8 cellular contexts compared by ENCODE assay signal in the genomic region with DNA sequence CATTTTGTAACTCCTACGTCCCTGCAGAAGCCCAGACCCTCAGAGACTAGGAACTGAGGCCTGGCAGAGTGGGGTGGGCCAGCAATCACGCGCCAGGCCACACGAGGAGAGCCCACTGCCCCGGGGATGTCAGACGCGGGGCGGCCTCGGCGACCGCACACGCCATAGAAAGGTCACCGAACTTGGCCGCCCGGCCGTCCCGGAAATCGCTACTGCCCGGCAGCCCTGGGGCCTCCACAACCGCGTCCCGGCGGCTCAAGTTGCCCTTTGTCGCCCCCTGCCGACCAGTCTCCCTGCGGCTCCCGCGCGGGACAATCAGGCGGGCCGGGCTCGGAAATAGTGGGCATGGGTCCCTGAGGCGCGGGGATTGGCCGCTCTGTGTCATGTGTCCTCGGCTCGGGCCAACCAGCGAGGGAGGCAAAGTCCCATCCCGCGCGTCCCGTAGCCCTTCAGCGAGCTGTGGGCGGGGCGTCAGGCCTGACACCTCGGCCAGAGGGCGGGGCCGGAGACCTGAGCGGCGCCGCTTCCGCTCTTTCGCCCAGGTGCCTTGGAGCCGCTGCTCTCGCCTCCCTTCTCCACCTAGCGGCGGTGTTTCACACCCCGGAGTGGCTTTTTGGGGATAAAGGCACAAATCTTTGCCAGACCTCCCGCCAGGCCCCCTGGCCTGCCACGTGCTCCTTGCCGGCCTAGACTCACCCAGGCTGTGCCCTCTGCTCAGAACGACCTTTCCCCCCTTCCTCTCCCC. TPM values are rescaled to one million over a fixed set of nuclear protein-coding genes. Genes with fewer than 3 reads are reported as not detected.
DNase-seq lines count a peak whose midpoint lies in the region; ATAC-seq, FAIRE-seq and TF ChIP-seq lines count a peak whose summit lies in the region.

No MANE protein-coding gene starts in this region.

- no peaks in the 10 kb centered on the region for H3K36me3 Mint-ChIP-seq in Caco-2 (ENCODE audit: insufficient read depth, unreplicated experiment)
- H3K36me3 Mint-ChIP-seq in activated CD8-positive, alpha-beta memory T cell treated with anti-CD3 and anti-CD28 coated beads, Interleukin-2, amount 10 ng/mL, durations not matched to agents 7 days and 5 days: no peaks in the 10 kb centered on the region

- H3K9me3 ChIP-seq in Caco-2 (no peaks in the 10 kb centered on the region), H1 (ENCODE audit: insufficient read depth in 2 of 2, low read depth in 1 of 2, low read length in 1 of 2) (no peaks in the 10 kb centered on the region)

- H3K4me1 Mint-ChIP-seq in Caco-2 (ENCODE audit: low read depth, unreplicated experiment): peaks cover 6% of the 10 kb centered on the region
- H3K4me1 Mint-ChIP-seq in activated CD8-positive, alpha-beta memory T cell treated with anti-CD3 and anti-CD28 coated beads, Interleukin-2, amount 10 ng/mL, durations not matched to agents 7 days and 5 days: peaks cover 15% of the 10 kb centered on the region

- H3K4me3 ChIP-seq in Caco-2 (ENCODE audit: low read depth, low read length) (peak overlapping the region; percentile 36), H1 (ENCODE audit: extremely low read depth in 1 of 4, insufficient read depth in 2 of 4, low read depth in 3 of 4, low read length in 4 of 4) (peak overlapping the region in 3 of 4 experiments; percentile 29 to 45 (median 42); a peak in 6 of 8 replicates)

- H2AK5ac ChIP-seq in H1 (ENCODE audit: low read depth, low read length): no peak overlapping the region

- no peak overlapping the region for H2BK120ac ChIP-seq in H1 (replicated peaks; ENCODE audit: low read depth, low read length)

- peak overlapping the region; percentile 37 for H4K91ac ChIP-seq in H1 (replicated peaks; ENCODE audit: insufficient read length, low read length)

- peak overlapping the region; percentile 45 for H4K5ac ChIP-seq in H1 (ENCODE audit: insufficient read length, low read depth, low read length)

- peak overlapping the region; percentile 84 for H4K8ac ChIP-seq in H1 (ENCODE audit: extremely low read depth, insufficient read depth, low read length)

- H2AFZ ChIP-seq in H1 (ENCODE audit: low read length): peak overlapping the region; percentile 58

- H2BK15ac ChIP-seq in H1 (ENCODE audit: low read length): peak overlapping the region; percentile 61; the same call in 1 of the 2 replicates

- H3K14ac ChIP-seq in H1 (ENCODE audit: insufficient read length): no peak overlapping the region

- no peak for TF ChIP-seq EP300 in H1 (IDR thresholded peaks at IDR 0.05; ENCODE audit: borderline replicate concordance in 1 of 2, low read depth in 2 of 2, low read length in 2 of 2)

- no peaks in the 10 kb centered on the region for H3K27me3 Mint-ChIP-seq in Caco-2 (ENCODE audit: insufficient read depth, unreplicated experiment)
- no peaks in the 10 kb centered on the region for H3K27me3 Mint-ChIP-seq in activated CD8-positive, alpha-beta memory T cell treated with anti-CD3 and anti-CD28 coated beads, Interleukin-2, amount 10 ng/mL, durations not matched to agents 7 days and 5 days

- peak overlapping the region in 1 of 2 experiments; percentile 66; a peak in 3 of 4 replicates for H3K4me2 ChIP-seq in H1 (ENCODE audit: insufficient read depth in 1 of 2, low read depth in 2 of 2, low read length in 2 of 2)

- BruUV-seq in Caco-2 (replicated peaks; lab: Mats Ljungman, UMichigan): no TSS peak

- peak; percentile 61 to 75 for TF ChIP-seq RAD21 in H1 (IDR thresholded peaks at IDR 0.05 in 1 of 2, conservative IDR thresholded peaks at IDR 0.05 in 1 of 2; ENCODE audit: low read depth in 2 of 2, low read length in 2 of 2)

- H3K4ac ChIP-seq in H1 (replicated peaks; ENCODE audit: insufficient read length, low read depth, low read length): peak overlapping the region; percentile 44

- no peaks in the 10 kb centered on the region for H3K27me3 ChIP-seq in Caco-2 (replicated peaks; ENCODE audit: control insufficient read depth, insufficient read depth, low read length)
- no peaks in the 10 kb centered on the region for H3K27me3 ChIP-seq in H1 (replicated peaks in 1 of 4; ENCODE audit: control insufficient read depth in 3 of 4, extremely low read depth in 1 of 4, insufficient read depth in 3 of 4, low read length in 3 of 4)

- H3K18ac ChIP-seq in H1 (ENCODE audit: extremely low read depth, low read length): peak overlapping the region; percentile 99

- intact Hi-C loops in Caco-2 (cut with micrococcal nuclease; ENCODE audit: unreplicated experiment): loop anchor here (1.0 to 5.0 kb wide), 9 partner anchors 22 to 211 kb away; partner anchors contain the start of gene WDR25

- TF ChIP-seq CTCF in Caco-2 (IDR thresholded peaks at IDR 0.05; ENCODE audit: insufficient read depth in 1 of 2, low read depth in 1 of 2, low read length in 1 of 2, severe bottlenecking in 1 of 2, unreplicated experiment in 1 of 2): peak; percentile 72 to 82
- peak; percentile 58 to 82 (median 80) for TF ChIP-seq CTCF in H1 (IDR thresholded peaks at IDR 0.05; ENCODE audit: control extremely low read depth in 1 of 3, insufficient read depth in 1 of 3, low read depth in 1 of 3, low read length in 3 of 3)

- DNase-seq in Caco-2 (peak; percentile 99), HT1080 (ENCODE audit: low read depth) (peak; percentile 97), NOMO-1 (lab: John Stamatoyannopoulos, UW; ENCODE audit: unreplicated experiment in 2 of 2) (peak; percentile 99), H1 (ENCODE audit: low read depth in 1 of 2, low spot score in 2 of 2) (peak; percentile 98 to 100), mesenteric fat pad (ENCODE audit: low spot score) (peak; percentile 100)
- peak; percentile 100 for DNase-seq in activated CD8-positive, alpha-beta memory T cell treated with anti-CD3 and anti-CD28 coated beads, Interleukin-2, amount 10 ng/mL, durations not matched to agents 7 days and 5 days
- peak; percentile 98 for DNase-seq in stimulated activated CD8-positive, alpha-beta memory T cell treated with anti-CD3 and anti-CD28 coated beads, Interleukin-15, amount 100 ng/mL, for 24 hours (ENCODE audit: low read depth)

- ATAC-seq in GM21360 (IDR thresholded peaks at IDR 0.05; ENCODE audit: unreplicated experiment): peak; percentile 98
- peak; percentile 100 for ATAC-seq in activated CD8-positive, alpha-beta memory T cell treated with anti-CD3 and anti-CD28 coated beads, Interleukin-2, amount 10 ng/mL, durations not matched to agents 7 days and 5 days

- H2BK12ac ChIP-seq in H1 (ENCODE audit: low read depth, low read length): peak overlapping the region; percentile 3; the same call in 1 of the 2 replicates

- 4% methylated on average over 47 of the region's 62 CpGs; no CpG with 5 or more reads in 1 of the 2 experiments for WGBS in H1 (ENCODE audit: extremely low coverage in 1 of 2, insufficient coverage in 1 of 2, insufficient read length in 1 of 2, insufficient replicate concordance in 2 of 2, low coverage in 1 of 2, low lambda C conversion rate in 2 of 2, missing lambda C conversion rate in 1 of 2), 2 experiments

- CTCF ChIA-PET in Caco-2 (lab: Charles Lee): interaction anchor here (0.5 to 2.2 kb wide), 30 partner anchors 9 to 293 kb away, joined by 3 to 27 read pairs (median 4); partner anchors contain the start of gene DEGS2
- CTCF ChIA-PET in activated CD8-positive, alpha-beta memory T cell treated with anti-CD3 and anti-CD28 coated beads, Interleukin-2, amount 10 ng/mL, durations not matched to agents 7 days and 5 days (lab: Charles Lee): interaction anchor here (0.7 to 6.6 kb wide), 77 partner anchors 9 to 588 kb away, joined by 3 to 56 read pairs (median 5); partner anchors contain the start of genes CYP46A1, DEGS2 and EVL
- CTCF ChIA-PET in H1 (lab: Charles Lee; ENCODE audit: partially characterized antibody): interaction anchor here (0.6 to 3.8 kb wide), 32 partner anchors 10 to 446 kb away, joined by 3 to 30 read pairs (median 5); partner anchors contain the start of gene DEGS2

- H3K4me1 ChIP-seq in Caco-2: peaks cover 10% of the 10 kb centered on the region
- peaks cover 4 to 12% (median 8%) of the 10 kb centered on the region in 4 experiments; a peak in 6 of 7 replicates for H3K4me1 ChIP-seq in H1 (replicated peaks in 1 of 4; ENCODE audit: control insufficient read depth in 3 of 4, insufficient read depth in 4 of 4, low read length in 3 of 4)

- H3K9ac ChIP-seq in H1 (replicated peaks in 1 of 4; ENCODE audit: extremely low read depth in 1 of 4, low read depth in 3 of 4, low read length in 3 of 4): peak overlapping the region in 2 of 4 experiments; percentile 42 to 48; a peak in 2 of 7 replicates

- FAIRE-seq in H1 (lab: Jason Lieb, UNC): no peak

- no peak overlapping the region for H2BK20ac ChIP-seq in H1 (ENCODE audit: low read length)

- H3K23ac ChIP-seq in H1 (ENCODE audit: insufficient read length): no peak overlapping the region

- H4K20me1 ChIP-seq in H1 (replicated peaks in 1 of 2; ENCODE audit: control insufficient read depth in 1 of 2, insufficient read depth in 2 of 2, low read length in 2 of 2): no peaks in the 10 kb centered on the region

- no peaks in the 10 kb centered on the region for H3K9me3 Mint-ChIP-seq in Caco-2 (ENCODE audit: unreplicated experiment)
- no peaks in the 10 kb centered on the region for H3K9me3 Mint-ChIP-seq in activated CD8-positive, alpha-beta memory T cell treated with anti-CD3 and anti-CD28 coated beads, Interleukin-2, amount 10 ng/mL, durations not matched to agents 7 days and 5 days (ENCODE audit: low read depth)

- peak in 1 of 2 experiments; percentile 71; a peak in 1 of 3 replicates for TF ChIP-seq POLR2A in H1 (IDR thresholded peaks at IDR 0.05; ENCODE audit: control extremely low read depth in 1 of 2, low read depth in 2 of 2, low read length in 2 of 2)

- no peak overlapping the region for H3K56ac ChIP-seq in H1 (replicated peaks; ENCODE audit: insufficient read length, low read depth, low read length)

- no peak overlapping the region for H3K27ac ChIP-seq in H1 (ENCODE audit: low read depth, low read length)

- no peaks in the 10 kb centered on the region for H3K79me1 ChIP-seq in H1 (ENCODE audit: low read depth, low read length)

- H3K36me3 ChIP-seq in Caco-2 (ENCODE audit: control insufficient read depth, insufficient read depth, low read length) (no peaks in the 10 kb centered on the region), H1 (ENCODE audit: control insufficient read depth in 2 of 4, insufficient read depth in 4 of 4, low read length in 3 of 4) (no peaks in the 10 kb centered on the region)

- H3K27ac Mint-ChIP-seq in Caco-2 (ENCODE audit: unreplicated experiment): peak overlapping the region; percentile 86
- H3K27ac Mint-ChIP-seq in activated CD8-positive, alpha-beta memory T cell treated with anti-CD3 and anti-CD28 coated beads, Interleukin-2, amount 10 ng/mL, durations not matched to agents 7 days and 5 days: peak overlapping the region; percentile 90

- peak overlapping the region; percentile 44; the same call in 1 of the 2 replicates for H2BK5ac ChIP-seq in H1 (ENCODE audit: low read depth, low read length)

- POLR2A ChIA-PET in Caco-2 (lab: Charles Lee) (interaction anchor here (0.6 to 1.6 kb wide), 8 partner anchors 12 to 712 kb away, joined by 3 to 11 read pairs (median 6); partner anchors contain the start of genes CCNK and SETD3), H1 (lab: Charles Lee; ENCODE audit: partially characterized antibody) (interaction anchor here (0.6 to 1.1 kb wide), 4 partner anchors 8 to 44 kb away, joined by 3 to 6 read pairs (median 4); no protein-coding TSS in a partner anchor)

- H3K4me3 Mint-ChIP-seq in Caco-2 (ENCODE audit: unreplicated experiment): peak overlapping the region; percentile 71
- H3K4me3 Mint-ChIP-seq in activated CD8-positive, alpha-beta memory T cell treated with anti-CD3 and anti-CD28 coated beads, Interleukin-2, amount 10 ng/mL, durations not matched to agents 7 days and 5 days: peak overlapping the region; percentile 58

- H3K23me2 ChIP-seq in H1 (ENCODE audit: low read depth, low read length): no peaks in the 10 kb centered on the region

- H3K79me2 ChIP-seq in H1 (ENCODE audit: control insufficient read depth in 1 of 2, insufficient read depth in 2 of 2, low read length in 2 of 2): no peaks in the 10 kb centered on the region

RNA-seq across cellular contexts. Expression of gene DEGS2, which starts 33.4 kb away (rescaled TPM):
- total RNA-seq in Caco-2 (2022) (3.8 and 5.1 TPM in 2 replicates), mesenteric fat pad (0.45 TPM)
- total RNA-seq in HT1080 (2014; rRNA removed; shearing (Covaris generic)): not detected in 2 replicates
- polyA plus RNA-seq in HT1080 (2015; cell fraction: cytosol; rRNA removed): not detected in 2 replicates
- polyA plus RNA-seq in HT1080 (2015; cell fraction: nucleus; rRNA removed): 0.04 TPM in 1 of 2 replicates, not detected in the other
- not detected for total RNA-seq in activated CD8-positive, alpha-beta memory T cell treated with anti-CD3 and anti-CD28 coated beads, Interleukin-2, amount 10 ng/mL, durations not matched to agents 7 days and 5 days
- total RNA-seq in H1 (2021; fragmentation: NEBNext Ultra II Directional; extraction: Animal tissue kit (Norgen Biotek cat#: 25700)): 0.61 and 0.94 TPM in 2 replicates
- polyA plus RNA-seq in H1 (2011; rRNA removed): 0.60 and 0.82 TPM in 2 replicates
- 0.37 TPM for polyA plus RNA-seq in H1 (2011; cell fraction: cytosol; rRNA removed)
- 1.0 TPM for polyA plus RNA-seq in H1 (2011; cell fraction: nucleus; rRNA removed)
- polyA plus RNA-seq in H1 (2012, experiment 1 of 2): 0.39 to 1.5 TPM (median 0.71 TPM) in 4 replicates
- 1.3 TPM for polyA plus RNA-seq in H1 (2012, experiment 2 of 2)
- 0.61 TPM for polyA plus RNA-seq in H1 (2013, experiment 1 of 2)
- 0.55 TPM for polyA plus RNA-seq in H1 (2013, experiment 2 of 2)
- 0.07 and 0.19 TPM in 2 replicates for polyA minus RNA-seq in H1 (2011; rRNA and poly(A)+ RNA removed)
- not detected for polyA minus RNA-seq in H1 (2011; cell fraction: cytosol; rRNA and poly(A)+ RNA removed)
- polyA minus RNA-seq in H1 (2011; cell fraction: nucleus; rRNA and poly(A)+ RNA removed): 1.5 TPM

RNA-seq across cellular contexts. Expression of gene YY1, which starts 46.1 kb away (rescaled TPM):
- 91.0 and 94.1 TPM in 2 replicates for total RNA-seq in Caco-2 (2022)
- 50.4 and 53.5 TPM in 2 replicates for total RNA-seq in HT1080 (2014; rRNA removed; shearing (Covaris generic))
- polyA plus RNA-seq in HT1080 (2015; cell fraction: cytosol; rRNA removed): 37.7 and 44.2 TPM in 2 replicates
- polyA plus RNA-seq in HT1080 (2015; cell fraction: nucleus; rRNA removed): 47.6 and 53.6 TPM in 2 replicates
- 100 to 1,000 TPM in 1 of 2 experiments, 10 to 100 TPM in 1; 85.3 to 116 TPM for total RNA-seq in activated CD8-positive, alpha-beta memory T cell treated with anti-CD3 and anti-CD28 coated beads, Interleukin-2, amount 10 ng/mL, durations not matched to agents 7 days and 5 days
- total RNA-seq in H1 (2021; fragmentation: NEBNext Ultra II Directional; extraction: Animal tissue kit (Norgen Biotek cat#: 25700)): 106 and 119 TPM in 2 replicates
- 26.4 and 27.0 TPM in 2 replicates for polyA plus RNA-seq in H1 (2011; rRNA removed)
- 40.1 TPM for polyA plus RNA-seq in H1 (2011; cell fraction: cytosol; rRNA removed)
- 32.3 TPM for polyA plus RNA-seq in H1 (2011; cell fraction: nucleus; rRNA removed)
- polyA plus RNA-seq in H1 (2012, experiment 1 of 2): 46.8 to 85.4 TPM (median 55.0 TPM) in 4 replicates
- 12.3 TPM for polyA plus RNA-seq in H1 (2012, experiment 2 of 2)
- polyA plus RNA-seq in H1 (2013, experiment 1 of 2): 140 TPM
- polyA plus RNA-seq in H1 (2013, experiment 2 of 2): 143 TPM
- polyA minus RNA-seq in H1 (2011; rRNA and poly(A)+ RNA removed): 36.6 and 40.1 TPM in 2 replicates
- 36.2 TPM for polyA minus RNA-seq in H1 (2011; cell fraction: cytosol; rRNA and poly(A)+ RNA removed)
- 40.7 TPM for polyA minus RNA-seq in H1 (2011; cell fraction: nucleus; rRNA and poly(A)+ RNA removed)
- 61.3 TPM for total RNA-seq in mesenteric fat pad
